ENCODE assay signal across 33 cellular contexts in genomic region chr18:68121308-68121707, GRCh38.
DNase-seq lines count a peak whose midpoint lies in the region; ATAC-seq, FAIRE-seq and TF ChIP-seq lines count a peak whose summit lies in the region.
"Had no signal": no experiment of that assay in that cellular context is flagged by ENCODE, and none has a peak within 500 bp of the region (broad histone marks: within the 10 kb centered on the region; RNA-seq: fewer than 3 reads in every experiment).

No MANE protein-coding gene starts in this region.

- SMC1A ChIA-PET in GM12878 (lab: Charles Lee; ENCODE audit: uncharacterized antibody, unreplicated experiment): no interaction called here

- H3K27ac ChIP-seq in HepG2 (ENCODE audit: extremely low read length, insufficient read depth, low read length): no peak overlapping the region
- H3K27ac ChIP-seq in right lobe of liver: no peak overlapping the region
- H3K27ac ChIP-seq in GM12878 (ENCODE audit: control insufficient read depth, insufficient read depth): no peak overlapping the region
- no peak overlapping the region for H3K27ac ChIP-seq in ascending aorta
- H3K27ac ChIP-seq: 22Rv1, breast epithelium, pancreas, PC-9, right atrium auricular region, spleen, thoracic aorta, VCaP had no signal

- no peak for ATAC-seq in HepG2
- ATAC-seq in right lobe of liver: no peak
- peak; percentile 55 for ATAC-seq in GM12878
- ATAC-seq: activated CD8-positive, alpha-beta T cell treated with anti-CD3 and anti-CD28 coated beads, Interleukin-2, amount 10 ng/mL, durations not matched to agents 7 days and 5 days; left cardiac atrium; natural killer cell treated with Interleukin-12 subunit alpha and Interleukin-12 subunit beta and Interleukin-15 and Interleukin-18, amount 100 ng/mL, for 72 hours; pancreas; Right ventricle myocardium inferior had no signal

- H3K4me2 ChIP-seq in HepG2 (ENCODE audit: low read depth, low read length) (no peak overlapping the region), GM12878 (ENCODE audit: control insufficient read depth, insufficient read depth) (no peak overlapping the region)
- H3K4me2 ChIP-seq: PC-9 had no signal

- intact Hi-C loops in HepG2 (cut with micrococcal nuclease; ENCODE audit: unreplicated experiment): no loop called here
- intact Hi-C loops in right lobe of liver (cut with DNase I): no loop called here
- intact Hi-C loops in GM12878 (cut with micrococcal nuclease; ENCODE audit: unreplicated experiment): no loop called here
- intact Hi-C loops in ascending aorta (cut with DNase I): no loop called here

- WGBS in HepG2 (ENCODE audit: low lambda C conversion rate): 1% methylated on average over 5 of the region's 5 CpGs
- WGBS in right lobe of liver (ENCODE audit: insufficient coverage, low coverage, low lambda C conversion rate, missing lambda C conversion rate): 52% methylated on average over 5 of the region's 5 CpGs
- WGBS in GM12878 (ENCODE audit: insufficient coverage, insufficient replicate concordance, low lambda C conversion rate, missing lambda C conversion rate): 15% methylated on average over 5 of the region's 5 CpGs

- H3K4me3 ChIP-seq in HepG2 (replicated peaks in 1 of 3; ENCODE audit: insufficient read depth in 1 of 3, low read depth in 2 of 3, low read length in 3 of 3) (no peak overlapping the region), right lobe of liver (no peak overlapping the region), GM12878 (no peak overlapping the region), ascending aorta (no peak overlapping the region)
- H3K4me3 ChIP-seq: breast epithelium, pancreas, PC-9, right atrium auricular region, spleen, thoracic aorta had no signal

- no peaks in the 10 kb centered on the region for H3K27me3 ChIP-seq in HepG2 (ENCODE audit: control insufficient read depth in 1 of 2, insufficient read depth in 2 of 2, low read length in 2 of 2)
- no peaks in the 10 kb centered on the region for H3K27me3 ChIP-seq in right lobe of liver
- H3K27me3 ChIP-seq in GM12878 (replicated peaks in 1 of 2; ENCODE audit: control insufficient read depth in 2 of 2, insufficient read depth in 2 of 2, low read length in 1 of 2): no peaks in the 10 kb centered on the region
- H3K27me3 ChIP-seq in ascending aorta: no peaks in the 10 kb centered on the region
- H3K27me3 ChIP-seq: breast epithelium, pancreas, right atrium auricular region, spleen had no signal

- FAIRE-seq in HepG2 (lab: Jason Lieb, UNC) (no peak), GM12878 (lab: Jason Lieb, UNC) (no peak)
- FAIRE-seq: pancreas, urothelium cell line had no signal

- RAD21 ChIA-PET in GM12878 (lab: Charles Lee; ENCODE audit: unreplicated experiment): no interaction called here

- H3K9ac ChIP-seq in HepG2 (ENCODE audit: insufficient read depth, low read depth, low read length) (no peak overlapping the region), GM12878 (ENCODE audit: control insufficient read depth, insufficient read depth, low read length) (no peak overlapping the region)

- H3K36me3 ChIP-seq in HepG2 (replicated peaks in 1 of 2; ENCODE audit: control insufficient read depth in 1 of 2, insufficient read depth in 2 of 2, low read length in 2 of 2) (no peaks in the 10 kb centered on the region), right lobe of liver (no peaks in the 10 kb centered on the region), GM12878 (ENCODE audit: control insufficient read depth in 2 of 2, insufficient read depth in 2 of 2, low read length in 1 of 2) (no peaks in the 10 kb centered on the region), ascending aorta (no peaks in the 10 kb centered on the region)
- H3K36me3 ChIP-seq: breast epithelium, pancreas, right atrium auricular region, spleen, thoracic aorta had no signal

- CTCF ChIA-PET in HepG2 (lab: Yijun Ruan, JAX; ENCODE audit: low intra/inter-chr PET ratio, low total read pairs): no interaction called here
- CTCF ChIA-PET in GM12878 (lab: Yijun Ruan, JAX): no interaction called here

- no peaks in the 10 kb centered on the region for H3K9me3 ChIP-seq in HepG2 (ENCODE audit: low read length)
- no peaks in the 10 kb centered on the region for H3K9me3 ChIP-seq in right lobe of liver
- no peaks in the 10 kb centered on the region for H3K9me3 ChIP-seq in GM12878 (replicated peaks; ENCODE audit: control insufficient read depth, insufficient read depth, low read length)
- no peaks in the 10 kb centered on the region for H3K9me3 ChIP-seq in ascending aorta
- H3K9me3 ChIP-seq: breast epithelium, pancreas, right atrium auricular region, spleen, thoracic aorta had no signal

- TF ChIP-seq CTCF in HepG2 (CRISPR knock-in tag; IDR thresholded peaks at IDR 0.05): no peak
- TF ChIP-seq CTCF in right lobe of liver (IDR thresholded peaks at IDR 0.05): no peak
- no peak for TF ChIP-seq CTCF in GM12878 (IDR thresholded peaks at IDR 0.05 in 2 of 3, conservative IDR thresholded peaks at IDR 0.05 in 1 of 3; ENCODE audit: control insufficient read depth in 2 of 3, extremely low read depth in 1 of 3, insufficient read depth in 1 of 3, low read depth in 3 of 3, low read length in 3 of 3)
- TF ChIP-seq CTCF in ascending aorta (IDR thresholded peaks at IDR 0.05): no peak

- POLR2A ChIA-PET in HepG2 (lab: Yijun Ruan, JAX): no interaction called here
- POLR2A ChIA-PET in GM12878 (lab: Charles Lee): no interaction called here

- H3K4me1 ChIP-seq in HepG2 (ENCODE audit: insufficient read depth, low read length): no peaks in the 10 kb centered on the region
- H3K4me1 ChIP-seq in right lobe of liver: no peaks in the 10 kb centered on the region
- H3K4me1 ChIP-seq in GM12878 (ENCODE audit: control insufficient read depth, insufficient read depth, low read length): no peaks in the 10 kb centered on the region
- H3K4me1 ChIP-seq in ascending aorta: no peaks in the 10 kb centered on the region
- H3K4me1 ChIP-seq: breast epithelium, pancreas, right atrium auricular region, spleen had no signal

- in situ Hi-C loops in HepG2 (cut with HindIII; ENCODE audit: extremely low pct_ligation_motif_present, low pct_unique_long_range_greater_than_20kb): no loop called here
- in situ Hi-C loops in GM12878 (cut with MboI): no loop called here

- TF ChIP-seq RAD21 in HepG2 (CRISPR knock-in tag; IDR thresholded peaks at IDR 0.05) (no peak), GM12878 (IDR thresholded peaks at IDR 0.05; ENCODE audit: insufficient read depth, low read depth, low read length) (no peak)

- TF ChIP-seq POLR2A in HepG2 (IDR thresholded peaks at IDR 0.05; ENCODE audit: insufficient read depth in 1 of 2, low read depth in 2 of 2, low read length in 2 of 2) (no peak), right lobe of liver (IDR thresholded peaks at IDR 0.05) (no peak), GM12878 (IDR thresholded peaks at IDR 0.05; ENCODE audit: low read depth, low read length) (no peak)

- BruUV-seq in HepG2 (replicated peaks; lab: Mats Ljungman, UMichigan): no TSS peak
- no TSS peak for BruUV-seq in GM12878 (replicated peaks; lab: Mats Ljungman, UMichigan)

- no peak for TF ChIP-seq EP300 in HepG2 (IDR thresholded peaks at IDR 0.05; ENCODE audit: low read depth in 2 of 2, low read length in 2 of 2)
- TF ChIP-seq EP300 in HepG2 (CRISPR knock-in tag; IDR thresholded peaks at IDR 0.05; ENCODE audit: borderline replicate concordance): no peak
- TF ChIP-seq EP300 in GM12878 (IDR thresholded peaks at IDR 0.05; ENCODE audit: borderline replicate concordance in 1 of 2, control insufficient read depth in 1 of 2, low read depth in 2 of 2, low read length in 2 of 2): no peak

- H2AFZ ChIP-seq in HepG2 (ENCODE audit: low read length) (no peak overlapping the region), GM12878 (ENCODE audit: control insufficient read depth, low read depth, low read length) (no peak overlapping the region)
- H2AFZ ChIP-seq: PC-9 had no signal

- no peak for DNase-seq in HepG2 (ENCODE audit: low spot score)
- no peak for DNase-seq in right lobe of liver
- DNase-seq in GM12878 (ENCODE audit: low read depth, low spot score): no peak
- DNase-seq in iPS-NIHi7 (ENCODE audit: extremely low spot score): peak; percentile 18
- peak; percentile 23 for DNase-seq in stromal cell of bone marrow (ENCODE audit: low read depth)
- DNase-seq in ascending aorta (ENCODE audit: low spot score in 2 of 2): no peak
- DNase-seq in cortex of kidney (lab: John Stamatoyannopoulos, UW): no peak
- DNase-seq in NCI-H187 treated with DMSO at 0.1 percent for 48 hours (lab: John Stamatoyannopoulos, UW): no peak
- DNase-seq: activated CD4-positive, alpha-beta T cell treated with anti-CD3 and anti-CD28 coated beads for 4 hours; activated CD8-positive, alpha-beta T cell treated with anti-CD3 and anti-CD28 coated beads, Interleukin-2, amount 10 ng/mL, durations not matched to agents 7 days and 5 days; activated naive CD4-positive, alpha-beta T cell treated with anti-CD3 and anti-CD28 coated beads, Interleukin-2, amount 50 U/mL, for 16 hours; amniotic stem cell; DMS79; GDM1; KBM-7; left cardiac atrium; NCI-H1092 treated with DMSO at 0.1 percent for 48 hours; NCI-H1694 treated with DMSO at 0.1 percent for 48 hours; NCI-H2171 treated with DMSO at 0.1 percent for 48 hours; NCI-H510A; pancreas; PC-9; spleen; stimulated activated CD8-positive, alpha-beta memory T cell treated with anti-CD3 and anti-CD28 coated beads, Interleukin-4, amount 100 ng/mL, for 48 hours; T1000 had no signal

- H4K20me1 ChIP-seq in HepG2 (ENCODE audit: insufficient read depth, low read length): no peaks in the 10 kb centered on the region
- H4K20me1 ChIP-seq in GM12878 (ENCODE audit: control insufficient read depth, insufficient read depth): no peaks in the 10 kb centered on the region

- H3K79me2 ChIP-seq in HepG2 (ENCODE audit: insufficient read depth, low read length) (no peaks in the 10 kb centered on the region), GM12878 (ENCODE audit: control insufficient read depth, insufficient read depth, low read length) (no peaks in the 10 kb centered on the region)

TF ChIP-seq in HepG2, 621 proteins besides CTCF, POLR2A, EP300 and RAD21 (continues in another document):
- TF ChIP-seq SRF (IDR thresholded peaks at IDR 0.05; ENCODE audit: low read depth, low read length) (peak; percentile 50; the same call in 1 of the 2 replicates), NFIC (IDR thresholded peaks at IDR 0.05; ENCODE audit: low read length) (no peak), ISX (CRISPR knock-in tag; conservative IDR thresholded peaks at IDR 0.05) (no peak), RCOR2 (CRISPR knock-in tag; IDR thresholded peaks at IDR 0.05) (no peak), NONO (IDR thresholded peaks at IDR 0.05) (no peak), NONO (CRISPR knock-in tag; conservative IDR thresholded peaks at IDR 0.05) (no peak), KAT8 (CRISPR knock-in tag; IDR thresholded peaks at IDR 0.05) (no peak)

TF ChIP-seq in GM12878, 131 proteins besides CTCF, POLR2A, EP300 and RAD21 (continues in another document):
- TF ChIP-seq ELK1 (IDR thresholded peaks at IDR 0.05; ENCODE audit: low read depth, low read length): no peak

Comparison
In these comparisons a context has a peak if more than half of its experiments do, and no peak if none do; other contexts are left out.
1. DNase-seq: peak in iPS-NIHi7 (single experiment) and stromal cell of bone marrow (single experiment); none in HepG2 (single experiment), right lobe of liver (0 of 3), GM12878 (single experiment), ascending aorta (0 of 2), cortex of kidney (single experiment) and NCI-H187 treated with DMSO at 0.1 percent for 48 hours (single experiment).
2. Of the 75 proteins assayed by ChIP-seq in both HepG2 and GM12878: peak only in HepG2: none; only in GM12878: none; in both: SRF; in neither: 74.